ENCODE assay signal across 2 cellular contexts in the genomic region with DNA sequence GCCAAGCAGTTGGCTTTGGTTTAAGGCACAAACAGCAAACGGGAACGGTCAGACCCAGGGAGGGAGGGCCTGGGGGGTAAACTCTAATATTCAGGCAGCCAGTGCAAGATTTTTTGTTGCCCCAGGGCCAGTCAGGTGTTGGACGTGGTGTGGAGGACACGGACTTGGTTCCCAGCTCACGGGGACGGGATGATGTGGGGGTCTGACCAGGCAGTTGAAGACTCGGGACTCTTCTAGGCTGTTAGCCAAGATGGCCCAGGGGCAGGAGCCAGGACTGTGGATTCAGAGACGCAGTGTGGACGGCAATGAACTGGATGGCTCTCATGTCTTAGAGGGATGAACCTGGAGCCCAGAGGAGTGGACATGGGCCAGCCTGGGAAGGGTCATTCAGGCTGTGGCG.
TF ChIP-seq lines count a peak whose summit lies in the region.

No MANE protein-coding gene starts in this region.

TF ChIP-seq in liver, 16 proteins besides CTCF, POLR2A, EP300 and RAD21 (continued from another document):
- TF ChIP-seq, protein P1, sequence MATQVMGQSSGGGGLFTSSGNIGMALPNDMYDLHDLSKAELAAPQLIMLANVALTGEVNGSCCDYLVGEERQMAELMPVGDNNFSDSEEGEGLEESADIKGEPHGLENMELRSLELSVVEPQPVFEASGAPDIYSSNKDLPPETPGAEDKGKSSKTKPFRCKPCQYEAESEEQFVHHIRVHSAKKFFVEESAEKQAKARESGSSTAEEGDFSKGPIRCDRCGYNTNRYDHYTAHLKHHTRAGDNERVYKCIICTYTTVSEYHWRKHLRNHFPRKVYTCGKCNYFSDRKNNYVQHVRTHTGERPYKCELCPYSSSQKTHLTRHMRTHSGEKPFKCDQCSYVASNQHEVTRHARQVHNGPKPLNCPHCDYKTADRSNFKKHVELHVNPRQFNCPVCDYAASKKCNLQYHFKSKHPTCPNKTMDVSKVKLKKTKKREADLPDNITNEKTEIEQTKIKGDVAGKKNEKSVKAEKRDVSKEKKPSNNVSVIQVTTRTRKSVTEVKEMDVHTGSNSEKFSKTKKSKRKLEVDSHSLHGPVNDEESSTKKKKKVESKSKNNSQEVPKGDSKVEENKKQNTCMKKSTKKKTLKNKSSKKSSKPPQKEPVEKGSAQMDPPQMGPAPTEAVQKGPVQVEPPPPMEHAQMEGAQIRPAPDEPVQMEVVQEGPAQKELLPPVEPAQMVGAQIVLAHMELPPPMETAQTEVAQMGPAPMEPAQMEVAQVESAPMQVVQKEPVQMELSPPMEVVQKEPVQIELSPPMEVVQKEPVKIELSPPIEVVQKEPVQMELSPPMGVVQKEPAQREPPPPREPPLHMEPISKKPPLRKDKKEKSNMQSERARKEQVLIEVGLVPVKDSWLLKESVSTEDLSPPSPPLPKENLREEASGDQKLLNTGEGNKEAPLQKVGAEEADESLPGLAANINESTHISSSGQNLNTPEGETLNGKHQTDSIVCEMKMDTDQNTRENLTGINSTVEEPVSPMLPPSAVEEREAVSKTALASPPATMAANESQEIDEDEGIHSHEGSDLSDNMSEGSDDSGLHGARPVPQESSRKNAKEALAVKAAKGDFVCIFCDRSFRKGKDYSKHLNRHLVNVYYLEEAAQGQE (IDR thresholded peaks at IDR 0.05): no peak
- no peak for TF ChIP-seq FOXA2 (IDR thresholded peaks at IDR 0.05)
- TF ChIP-seq GABPA (IDR thresholded peaks at IDR 0.05 in 1 of 2, conservative IDR thresholded peaks at IDR 0.05 in 1 of 2): no peak
- TF ChIP-seq TAF1 (conservative IDR thresholded peaks at IDR 0.05): no peak
- TF ChIP-seq, protein P2, sequence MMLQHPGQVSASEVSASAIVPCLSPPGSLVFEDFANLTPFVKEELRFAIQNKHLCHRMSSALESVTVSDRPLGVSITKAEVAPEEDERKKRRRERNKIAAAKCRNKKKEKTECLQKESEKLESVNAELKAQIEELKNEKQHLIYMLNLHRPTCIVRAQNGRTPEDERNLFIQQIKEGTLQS (IDR thresholded peaks at IDR 0.05): no peak
- TF ChIP-seq, protein P3, sequence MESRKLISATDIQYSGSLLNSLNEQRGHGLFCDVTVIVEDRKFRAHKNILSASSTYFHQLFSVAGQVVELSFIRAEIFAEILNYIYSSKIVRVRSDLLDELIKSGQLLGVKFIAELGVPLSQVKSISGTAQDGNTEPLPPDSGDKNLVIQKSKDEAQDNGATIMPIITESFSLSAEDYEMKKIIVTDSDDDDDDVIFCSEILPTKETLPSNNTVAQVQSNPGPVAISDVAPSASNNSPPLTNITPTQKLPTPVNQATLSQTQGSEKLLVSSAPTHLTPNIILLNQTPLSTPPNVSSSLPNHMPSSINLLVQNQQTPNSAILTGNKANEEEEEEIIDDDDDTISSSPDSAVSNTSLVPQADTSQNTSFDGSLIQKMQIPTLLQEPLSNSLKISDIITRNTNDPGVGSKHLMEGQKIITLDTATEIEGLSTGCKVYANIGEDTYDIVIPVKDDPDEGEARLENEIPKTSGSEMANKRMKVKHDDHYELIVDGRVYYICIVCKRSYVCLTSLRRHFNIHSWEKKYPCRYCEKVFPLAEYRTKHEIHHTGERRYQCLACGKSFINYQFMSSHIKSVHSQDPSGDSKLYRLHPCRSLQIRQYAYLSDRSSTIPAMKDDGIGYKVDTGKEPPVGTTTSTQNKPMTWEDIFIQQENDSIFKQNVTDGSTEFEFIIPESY (IDR thresholded peaks at IDR 0.05): no peak
TF ChIP-seq in liver: peak in this region for 0.

TF ChIP-seq in HepG2, 621 proteins besides CTCF, POLR2A, EP300 and RAD21 (continued from another document):
- TF ChIP-seq, protein P4, sequence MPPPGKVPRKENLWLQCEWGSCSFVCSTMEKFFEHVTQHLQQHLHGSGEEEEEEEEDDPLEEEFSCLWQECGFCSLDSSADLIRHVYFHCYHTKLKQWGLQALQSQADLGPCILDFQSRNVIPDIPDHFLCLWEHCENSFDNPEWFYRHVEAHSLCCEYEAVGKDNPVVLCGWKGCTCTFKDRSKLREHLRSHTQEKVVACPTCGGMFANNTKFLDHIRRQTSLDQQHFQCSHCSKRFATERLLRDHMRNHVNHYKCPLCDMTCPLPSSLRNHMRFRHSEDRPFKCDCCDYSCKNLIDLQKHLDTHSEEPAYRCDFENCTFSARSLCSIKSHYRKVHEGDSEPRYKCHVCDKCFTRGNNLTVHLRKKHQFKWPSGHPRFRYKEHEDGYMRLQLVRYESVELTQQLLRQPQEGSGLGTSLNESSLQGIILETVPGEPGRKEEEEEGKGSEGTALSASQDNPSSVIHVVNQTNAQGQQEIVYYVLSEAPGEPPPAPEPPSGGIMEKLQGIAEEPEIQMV (CRISPR knock-in tag; IDR thresholded peaks at IDR 0.05; ENCODE audit: low read depth): no peak
- TF ChIP-seq AGO1 (IDR thresholded peaks at IDR 0.05; ENCODE audit: low read depth, low read length, poor library complexity, severe bottlenecking): no peak
- TF ChIP-seq PHF5A (CRISPR knock-in tag; IDR thresholded peaks at IDR 0.05; ENCODE audit: low read depth, unreplicated experiment): no peak
- TF ChIP-seq EED (CRISPR knock-in tag; IDR thresholded peaks at IDR 0.05): no peak
- no peak for TF ChIP-seq CHD4 (IDR thresholded peaks at IDR 0.05; ENCODE audit: borderline replicate concordance, low read length)
